8 cellular contexts compared by ENCODE assay signal in genomic region chr6:150622941-150623874, GRCh38. TPM values are rescaled to one million over a fixed set of nuclear protein-coding genes. Genes with fewer than 3 reads are reported as not detected.
DNase-seq lines count a peak whose midpoint lies in the region; ATAC-seq and TF ChIP-seq lines count a peak whose summit lies in the region.
"Had no signal": no experiment of that assay in that cellular context is flagged by ENCODE, and none has a peak within 500 bp of the region (broad histone marks: within the 10 kb centered on the region; RNA-seq: fewer than 3 reads in every experiment).

No MANE protein-coding gene starts in this region.

- ATAC-seq in GM18868 (IDR thresholded peaks at IDR 0.05; ENCODE audit: unreplicated experiment) = peak; percentile 97
- peak; percentile 94 for ATAC-seq in GM21737 (IDR thresholded peaks at IDR 0.05; ENCODE audit: unreplicated experiment)

- peak overlapping the region; percentile 39 for H3K4me2 ChIP-seq in MM.1S (ENCODE audit: low read depth, low read length)

- no peak for TF ChIP-seq CTCF in MM.1S (IDR thresholded peaks at IDR 0.05; ENCODE audit: low read length)

- H3K4me3 ChIP-seq in MM.1S (ENCODE audit: low read length) (no peak overlapping the region), SJCRH30 (no peak overlapping the region)

- no peaks in the 10 kb centered on the region for H3K79me2 ChIP-seq in MM.1S (ENCODE audit: low read length)

- DNase-seq in MM.1S = peak; percentile 67
- DNase-seq in cerebellar cortex (ENCODE audit: low spot score) = peak; percentile 3
- DNase-seq in putamen (ENCODE audit: low spot score) = no peak
- no peak for DNase-seq in islet precursor cell
- no peak for DNase-seq in SJCRH30

- H3K27ac ChIP-seq in MM.1S (ENCODE audit: low read length) (peak overlapping the region; percentile 67), SJCRH30 (no peak overlapping the region)

- H3K27me3 ChIP-seq in MM.1S (replicated peaks; ENCODE audit: insufficient read depth, low read length) = no peaks in the 10 kb centered on the region
- no peaks in the 10 kb centered on the region for H3K27me3 ChIP-seq in SJCRH30

- H3K4me1 ChIP-seq in MM.1S (ENCODE audit: low read length) (peaks cover 16% of the 10 kb centered on the region; the same call in 1 of the 2 replicates), SJCRH30 (peaks cover 2% of the 10 kb centered on the region; the same call in 1 of the 2 replicates)

- H3K36me3 ChIP-seq in MM.1S (replicated peaks; ENCODE audit: insufficient read depth, low read length) (no peaks in the 10 kb centered on the region), SJCRH30 (no peaks in the 10 kb centered on the region)

- no peaks in the 10 kb centered on the region for H4K20me1 ChIP-seq in MM.1S (ENCODE audit: insufficient read depth, low read length)

- H2AFZ ChIP-seq in MM.1S (ENCODE audit: low read length) = no peak overlapping the region

- H3K9me2 ChIP-seq in MM.1S (replicated peaks; ENCODE audit: insufficient read depth, low read length) = no peaks in the 10 kb centered on the region

- no peak overlapping the region for H3K9ac ChIP-seq in MM.1S (ENCODE audit: low read length)

- H3F3A ChIP-seq in MM.1S (ENCODE audit: insufficient read depth, low read length) = no peaks in the 10 kb centered on the region

- no peaks in the 10 kb centered on the region for H3K9me3 ChIP-seq in MM.1S (replicated peaks; ENCODE audit: insufficient read depth, low read length)
- 0 out of 2 replicates have a peak, but pooled peaks cover 2% of the 10 kb centered on the region for H3K9me3 ChIP-seq in SJCRH30 (replicated peaks)

RNA-seq across cellular contexts. Expression of gene PLEKHG1, which starts 23.5 kb away (rescaled TPM):
- 13.6 and 13.8 TPM in 2 replicates for total RNA-seq in SJCRH30 (2014; rRNA removed; shearing (Covaris generic))
- total RNA-seq: M059J had no signal

Comparison
In these comparisons a context has a peak if more than half of its experiments do, and no peak if none do; other contexts are left out.
1. DNase-seq: peak in MM.1S (single experiment) and cerebellar cortex (single experiment); none in putamen (single experiment), islet precursor cell (single experiment) and SJCRH30 (0 of 2).